ENCODE assay signal across 1 cellular context in the genomic region with DNA sequence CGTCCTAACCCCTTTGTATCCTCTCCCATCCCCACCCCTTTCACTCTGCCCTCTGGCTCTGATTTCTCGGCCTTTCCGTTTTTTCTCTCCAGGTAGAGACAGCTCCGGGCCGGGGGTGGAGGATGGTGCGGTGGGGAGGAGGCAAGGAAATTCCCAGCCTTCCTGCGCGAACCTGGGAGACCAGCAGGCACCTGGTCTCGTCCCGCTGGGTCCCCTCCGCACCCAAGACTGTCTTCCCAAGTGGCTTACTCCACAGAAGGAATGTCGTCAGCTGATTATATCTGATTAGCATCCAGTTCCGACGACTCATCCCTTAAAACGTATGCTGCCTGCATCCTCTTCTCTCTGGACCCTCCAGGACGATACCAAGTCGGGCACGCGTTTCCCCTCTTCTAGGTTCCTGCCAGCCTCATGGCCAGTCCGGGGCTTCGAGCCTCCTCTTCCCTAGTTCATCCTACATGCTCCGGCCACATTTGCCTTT.
TF ChIP-seq lines count a peak whose summit lies in the region.

No MANE protein-coding gene starts in this region.

TF ChIP-seq in IMR-90, 13 proteins besides CTCF, POLR2A, EP300 and RAD21:
- no peak for TF ChIP-seq SMC3 (IDR thresholded peaks at IDR 0.05; ENCODE audit: low read depth, low read length)
